In genomic region chr20:62183426-62184142, GRCh38 we compare ENCODE assay signal across 8 cellular contexts. TPM values are rescaled to one million over a fixed set of nuclear protein-coding genes. Genes with fewer than 3 reads are reported as not detected.
DNase-seq lines count a peak whose midpoint lies in the region; ATAC-seq and TF ChIP-seq lines count a peak whose summit lies in the region.

No MANE protein-coding gene starts in this region.

- H3K4me3 ChIP-seq in PC-3 (ENCODE audit: low read length) (peak overlapping the region; percentile 98), epithelial cell of proximal tubule (ENCODE audit: low read depth, low read length) (peak overlapping the region; percentile 99)

- H3K9me2 ChIP-seq in PC-3 (replicated peaks; ENCODE audit: low read length), result no peaks in the 10 kb centered on the region

- H3K9me3 Mint-ChIP-seq in osteocyte (ENCODE audit: unreplicated experiment), result no peaks in the 10 kb centered on the region

- no peak for TF ChIP-seq CTCF in PC-3 (conservative IDR thresholded peaks at IDR 0.05; ENCODE audit: low read depth, low read length)
- TF ChIP-seq CTCF in epithelial cell of proximal tubule (conservative IDR thresholded peaks at IDR 0.05; ENCODE audit: low read depth, low read length), result no peak
- no peak for TF ChIP-seq CTCF in osteocyte (IDR thresholded peaks at IDR 0.05)

- intact Hi-C loops in PC-3 (cut with micrococcal nuclease), result loop anchor here (2.0 kb wide), 1 partner anchor 55 kb away; the partner anchor contains the start of gene OSBPL2

- H3K36me3 ChIP-seq in PC-3 (ENCODE audit: low read depth, low read length), result peaks cover 4% of the 10 kb centered on the region; the same call in 1 of the 2 replicates

- H3K4me1 ChIP-seq in PC-3 (ENCODE audit: insufficient read depth, low read length), result peaks cover 11% of the 10 kb centered on the region

- CTCF ChIA-PET in PC-3 (lab: Charles Lee), result no interaction called here

- H3K27ac Mint-ChIP-seq in osteocyte (ENCODE audit: unreplicated experiment), result peak overlapping the region; percentile 86

- peak overlapping the region; percentile 70 for H3K27ac ChIP-seq in PC-3 (ENCODE audit: low read length)

- no peaks in the 10 kb centered on the region for H3K9me3 ChIP-seq in PC-3 (ENCODE audit: low read length)

- POLR2A ChIA-PET in PC-3 (lab: Charles Lee; ENCODE audit: unreplicated experiment), result no interaction called here

- ATAC-seq in PC-3 (no peak), GM18861 (IDR thresholded peaks at IDR 0.05; ENCODE audit: unreplicated experiment) (no peak), GM21529 (IDR thresholded peaks at IDR 0.05; ENCODE audit: unreplicated experiment) (no peak), GM19351 (IDR thresholded peaks at IDR 0.05; ENCODE audit: unreplicated experiment) (no peak)

- H3F3A ChIP-seq in PC-3 (ENCODE audit: low read length, unreplicated experiment), result peaks cover 7% of the 10 kb centered on the region

- TSS peak; percentile 64 for BruUV-seq in PC-3 (replicated peaks; lab: Mats Ljungman, UMichigan)

- H3K4me1 Mint-ChIP-seq in osteocyte (ENCODE audit: unreplicated experiment), result peaks cover 34% of the 10 kb centered on the region

- H3K27me3 ChIP-seq in PC-3 (ENCODE audit: low read length), result no peaks in the 10 kb centered on the region

- H4K20me1 ChIP-seq in PC-3 (ENCODE audit: low read length), result no peaks in the 10 kb centered on the region

- peak overlapping the region; percentile 70 for H2AFZ ChIP-seq in PC-3 (ENCODE audit: low read length)

- peaks cover 67% of the 10 kb centered on the region for H3K79me2 ChIP-seq in PC-3 (ENCODE audit: low read length)

- no peaks in the 10 kb centered on the region for H3K27me3 Mint-ChIP-seq in osteocyte (ENCODE audit: unreplicated experiment)

- H3K36me3 Mint-ChIP-seq in osteocyte (ENCODE audit: unreplicated experiment), result peaks cover 4% of the 10 kb centered on the region

- peak overlapping the region; percentile 85 for H3K4me3 Mint-ChIP-seq in osteocyte (ENCODE audit: unreplicated experiment)

- peak overlapping the region; percentile 99 for H3K9ac ChIP-seq in PC-3 (ENCODE audit: low read length)

- H3K4me2 ChIP-seq in PC-3 (ENCODE audit: low read length), result peak overlapping the region; percentile 100

- DNase-seq in EH (ENCODE audit: low read depth), result peak; percentile 6
- no peak for DNase-seq in PC-3
- no peak for DNase-seq in epithelial cell of proximal tubule (ENCODE audit: low read depth)
- no peak for DNase-seq in osteocyte (ENCODE audit: extremely low spot score, unreplicated experiment)
- no peak for DNase-seq in SKM-1 (lab: John Stamatoyannopoulos, UW; ENCODE audit: unreplicated experiment)

RNA-seq across cellular contexts. Expression of gene MTG2, which starts 0.8 kb away (rescaled TPM):
- 33.9 and 40.5 TPM in 2 replicates for total RNA-seq in PC-3 (2014; rRNA removed)
- total RNA-seq in epithelial cell of proximal tubule, result 14.9 and 23.4 TPM in 2 replicates
- 29.3 and 30.7 TPM in 2 replicates for total RNA-seq in osteocyte

RNA-seq across cellular contexts. Expression of gene HRH3, which starts 36.5 kb away (rescaled TPM):
- total RNA-seq in PC-3 (2014; rRNA removed) (not detected in 2 replicates), epithelial cell of proximal tubule (not detected in 2 replicates), osteocyte (not detected in 2 replicates)

RNA-seq across cellular contexts. Expression of gene SS18L1, which starts 40.0 kb away (rescaled TPM):
- 17.9 and 19.1 TPM in 2 replicates for total RNA-seq in PC-3 (2014; rRNA removed)
- total RNA-seq in epithelial cell of proximal tubule, result 10.2 and 11.4 TPM in 2 replicates
- total RNA-seq in osteocyte, result 18.3 and 19.9 TPM in 2 replicates

RNA-seq across cellular contexts. Expression of gene PSMA7, which starts 40.4 kb away (rescaled TPM):
- total RNA-seq in PC-3 (2014; rRNA removed) (751 and 808 TPM in 2 replicates), epithelial cell of proximal tubule (541 and 587 TPM in 2 replicates), osteocyte (209 and 217 TPM in 2 replicates)

RNA-seq across cellular contexts. Expression of gene OSBPL2, which starts 54.7 kb away (rescaled TPM):
- total RNA-seq in PC-3 (2014; rRNA removed) (32.5 and 39.7 TPM in 2 replicates), epithelial cell of proximal tubule (17.1 and 20.6 TPM in 2 replicates), osteocyte (46.3 and 50.9 TPM in 2 replicates)
